ENCODE assay signal across 8 cellular contexts in genomic region chr17:44314869-44315661, GRCh38. TPM values are rescaled to one million over a fixed set of nuclear protein-coding genes. Genes with fewer than 3 reads are reported as not detected.
DNase-seq lines count a peak whose midpoint lies in the region; ATAC-seq and TF ChIP-seq lines count a peak whose summit lies in the region.

No MANE protein-coding gene starts in this region.

- WGBS in body of pancreas, 2 donors, result 2 to 11% methylated on average over 3 to 81 of the region's 81 CpGs
- WGBS in transverse colon (ENCODE audit: low coverage in 1 of 2), 2 donors, result 2% methylated on average over 46 of the region's 81 CpGs; no CpG with 5 or more reads in 1 of the 2 donors

- H3K9me3 ChIP-seq in body of pancreas (no peaks in the 10 kb centered on the region), lower lobe of right lung (no peaks in the 10 kb centered on the region), transverse colon (no peaks in the 10 kb centered on the region)

- H3K27me3 ChIP-seq in body of pancreas, result peaks cover 0 to 9% of the 10 kb centered on the region in 2 donors
- H3K27me3 ChIP-seq in lower lobe of right lung (ENCODE audit: low read depth), result peaks cover 45% of the 10 kb centered on the region
- H3K27me3 ChIP-seq in transverse colon, result peaks cover 52% of the 10 kb centered on the region

- intact Hi-C loops in body of pancreas (cut with DNase I), result no loop called here
- intact Hi-C loops in lower lobe of right lung (cut with DNase I), result no loop called here
- intact Hi-C loops in transverse colon (cut with DNase I; ENCODE audit: low total_unique reads), result loop anchor here (5.0 kb wide), 1 partner anchor 88 kb away; no protein-coding TSS in a partner anchor

- no peak for TF ChIP-seq POLR2A in body of pancreas (IDR thresholded peaks at IDR 0.05)
- no peak for TF ChIP-seq POLR2A in transverse colon (IDR thresholded peaks at IDR 0.05)

- peak; percentile 47 for ATAC-seq in body of pancreas
- ATAC-seq in lower lobe of right lung, result peak; percentile 39 to 56

- DNase-seq in DMS 273 (lab: John Stamatoyannopoulos, UW; ENCODE audit: unreplicated experiment) (peak; percentile 63), DMS 273 treated with DMSO at 0.1 percent for 48 hours (lab: John Stamatoyannopoulos, UW) (no peak), NCI-H526 (lab: John Stamatoyannopoulos, UW) (peak; percentile 48 to 91), body of pancreas (peak; percentile 36 to 58 (median 53)), lower lobe of right lung (no peak), transverse colon (peak; percentile 25), HuH-7 (ENCODE audit: low spot score) (no peak)
- no peak for DNase-seq in NK-92 treated with Interleukin-12 subunit alpha and Interleukin-12 subunit beta, amount 100 ng/mL, for 24 hours (lab: John Stamatoyannopoulos, UW)

- TF ChIP-seq CTCF in body of pancreas (IDR thresholded peaks at IDR 0.05), result no peak
- TF ChIP-seq CTCF in lower lobe of right lung (IDR thresholded peaks at IDR 0.05), result no peak
- no peak for TF ChIP-seq CTCF in transverse colon (IDR thresholded peaks at IDR 0.05)

- H3K4me3 ChIP-seq in body of pancreas (peak overlapping the region in 1 of 2 donors; percentile 8), lower lobe of right lung (peak overlapping the region; percentile 31), transverse colon (peak overlapping the region in 2 of 4 donors; percentile 17 to 46)

- H3K4me1 ChIP-seq in body of pancreas (peaks cover 9% of the 10 kb centered on the region), lower lobe of right lung (peaks cover 7% of the 10 kb centered on the region), transverse colon (peaks cover 0 to 10% (median 6%) of the 10 kb centered on the region in 4 donors)

- no peak for TF ChIP-seq EP300 in transverse colon (IDR thresholded peaks at IDR 0.05; ENCODE audit: low read depth)

- peaks cover 0 to 8% of the 10 kb centered on the region in 2 donors for H3K36me3 ChIP-seq in body of pancreas (replicated peaks in 1 of 2; ENCODE audit: insufficient read depth in 1 of 2, low read depth in 2 of 2)
- H3K36me3 ChIP-seq in lower lobe of right lung, result peaks cover 10% of the 10 kb centered on the region
- peaks cover 0 to 3% (median 1%) of the 10 kb centered on the region in 4 donors for H3K36me3 ChIP-seq in transverse colon

- in situ Hi-C loops in transverse colon (cut with MboI; ENCODE audit: low pct_ligation_motif_present in 1 of 4, low pct_unique_long_range_greater_than_20kb in 1 of 4, low sequenced_read_pairs in 3 of 4), result no loop called here

- no peak overlapping the region for H3K27ac ChIP-seq in body of pancreas
- no peak overlapping the region for H3K27ac ChIP-seq in lower lobe of right lung
- H3K27ac ChIP-seq in transverse colon, result no peak overlapping the region

RNA-seq across cellular contexts. Expression of gene RUNDC3A, which starts 6.7 kb away (rescaled TPM):
- total RNA-seq in body of pancreas (1 to 10 TPM in 1 of 2 donors, not detected in 1; 2.6 TPM), lower lobe of right lung (0.38 TPM), transverse colon (1 to 10 TPM in 2 of 4 donors, under 1 TPM in 1, not detected in 1; 0.48 to 7.6 (median 1.1) TPM)

RNA-seq across cellular contexts. Expression of gene SLC25A39, which starts 9.6 kb away (rescaled TPM):
- total RNA-seq in body of pancreas (100 to 1,000 TPM in 1 of 2 donors, 10 to 100 TPM in 1; 72.6 to 154 TPM), lower lobe of right lung (76.1 TPM), transverse colon (100 to 1,000 TPM; 136 to 154 (median 141) TPM)

RNA-seq across cellular contexts. Expression of gene GRN, which starts 30.0 kb away (rescaled TPM):
- total RNA-seq in body of pancreas, result 100 to 1,000 TPM; 119 to 153 TPM
- total RNA-seq in lower lobe of right lung, result 1,241 TPM
- total RNA-seq in transverse colon, result 1,000 to 10,000 TPM in 1 of 4 donors, 100 to 1,000 TPM in 3; 546 to 1,119 (median 694) TPM

RNA-seq across cellular contexts. Expression of gene SLC4A1, which starts 47.1 kb away (rescaled TPM):
- not detected for total RNA-seq in body of pancreas
- total RNA-seq in lower lobe of right lung, result 0.83 TPM
- not detected for total RNA-seq in transverse colon

RNA-seq across cellular contexts. Expression of gene FAM171A2, which starts 48.6 kb away (rescaled TPM):
- 1 to 10 TPM in 1 of 2 donors, not detected in 1; 2.9 TPM for total RNA-seq in body of pancreas
- total RNA-seq in lower lobe of right lung, result 1.2 TPM
- total RNA-seq in transverse colon, result 1 to 10 TPM in 1 of 4 donors, under 1 TPM in 2, not detected in 1; 0.14 to 7.9 (median 0.95) TPM

Comparison
In these comparisons a context has a peak if more than half of its experiments do, and no peak if none do; other contexts are left out.
1. DNase-seq: peak in DMS 273 (single experiment), NCI-H526 (2 of 2), body of pancreas (4 of 4) and transverse colon (single experiment); none in DMS 273 treated with DMSO at 0.1 percent for 48 hours (single experiment), lower lobe of right lung (single experiment), HuH-7 (single experiment) and NK-92 treated with Interleukin-12 subunit alpha and Interleukin-12 subunit beta, amount 100 ng/mL, for 24 hours (single experiment).